Comparison of ENCODE assay signal across 8 cellular contexts in the genomic region with DNA sequence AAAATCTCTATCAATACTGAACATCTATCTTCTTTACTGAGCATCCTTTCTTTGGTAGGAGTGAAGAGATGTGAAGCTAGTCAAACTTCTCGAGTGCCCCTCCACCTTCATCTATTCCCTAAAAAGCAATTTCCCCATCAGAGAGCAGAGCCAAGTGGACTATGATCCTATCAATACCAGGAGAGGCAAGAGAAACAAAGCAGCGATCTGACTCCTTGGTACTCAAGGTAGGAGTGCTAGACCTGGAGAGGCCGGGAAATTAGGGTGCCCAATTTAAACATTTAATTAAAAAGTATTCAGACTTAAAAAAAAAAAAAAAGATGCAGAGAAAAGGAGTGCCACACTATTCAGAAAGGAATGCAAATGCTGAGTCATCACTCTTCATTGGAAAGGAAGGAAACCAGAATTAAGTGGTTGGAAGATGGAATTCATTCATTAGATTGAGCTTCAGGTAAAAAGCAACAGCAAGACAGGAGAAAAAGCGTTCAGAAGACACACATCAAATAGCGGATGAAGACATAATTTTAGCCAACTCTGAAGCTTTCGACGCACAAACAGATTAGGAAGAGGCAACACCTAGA. TPM values are rescaled to one million over a fixed set of nuclear protein-coding genes. Genes with fewer than 3 reads are reported as not detected.
DNase-seq lines count a peak whose midpoint lies in the region; ATAC-seq and TF ChIP-seq lines count a peak whose summit lies in the region.

No MANE protein-coding gene starts in this region.

- BruUV-seq in PC-9 (replicated peaks; lab: Mats Ljungman, UMichigan) = no TSS peak

- peaks cover 36% of the 10 kb centered on the region for H3K4me1 ChIP-seq in PC-9 (replicated peaks; ENCODE audit: insufficient read depth)

- TF ChIP-seq CTCF in PC-9 (conservative IDR thresholded peaks at IDR 0.05) = no peak
- TF ChIP-seq CTCF in osteocyte (IDR thresholded peaks at IDR 0.05) = no peak

- H3K27ac ChIP-seq in PC-9 = peak overlapping the region; percentile 92
- H3K27ac ChIP-seq in epithelial cell of prostate = peak overlapping the region; percentile 94

- H3K27ac Mint-ChIP-seq in osteocyte (ENCODE audit: unreplicated experiment) = peak overlapping the region; percentile 99

- CTCF ChIA-PET in PC-9 (lab: Charles Lee) = interaction anchor here (0.7 kb wide), 1 partner anchor 10 kb away, joined by 3 read pairs; no protein-coding TSS in a partner anchor

- POLR2A ChIA-PET in PC-9 (lab: Charles Lee; ENCODE audit: unreplicated experiment) = interaction anchor here (0.6 to 0.7 kb wide), 2 partner anchors 39 to 264 kb away, joined by 8 to 9 read pairs; no protein-coding TSS in a partner anchor

- no peak overlapping the region for H2AFZ ChIP-seq in PC-9

- H3K36me3 ChIP-seq in PC-9 (ENCODE audit: low read depth) = peaks cover 8% of the 10 kb centered on the region; the same call in 1 of the 2 replicates

- H3K9me3 Mint-ChIP-seq in osteocyte (ENCODE audit: unreplicated experiment) = peaks cover 4% of the 10 kb centered on the region

- peak overlapping the region; percentile 97 for H3K4me3 Mint-ChIP-seq in osteocyte (ENCODE audit: unreplicated experiment)

- intact Hi-C loops in PC-9 (cut with micrococcal nuclease; ENCODE audit: unreplicated experiment) = no loop called here

- no peaks in the 10 kb centered on the region for H3F3A ChIP-seq in PC-9 (ENCODE audit: insufficient read depth, low read depth)

- peaks cover 7% of the 10 kb centered on the region for H3K36me3 Mint-ChIP-seq in osteocyte (ENCODE audit: unreplicated experiment)

- peaks cover 50% of the 10 kb centered on the region for H3K4me1 Mint-ChIP-seq in osteocyte (ENCODE audit: unreplicated experiment)

- no peaks in the 10 kb centered on the region for H3K27me3 ChIP-seq in PC-9 (ENCODE audit: insufficient read depth, low read depth)

- ATAC-seq in HG03045 (IDR thresholded peaks at IDR 0.05; ENCODE audit: unreplicated experiment) (no peak), GM21390 (IDR thresholded peaks at IDR 0.05; ENCODE audit: unreplicated experiment) (no peak), HG02970 (IDR thresholded peaks at IDR 0.05; ENCODE audit: low FRiP score, unreplicated experiment) (no peak)

- peaks cover 36% of the 10 kb centered on the region for H4K20me1 ChIP-seq in PC-9 (ENCODE audit: insufficient read depth)

- DNase-seq in GM03348 (ENCODE audit: low spot score) = peak; percentile 35
- DNase-seq in PC-9 = peak in 1 of 2 experiments; percentile 38
- DNase-seq in epithelial cell of prostate (ENCODE audit: low read depth, low spot score) = no peak
- no peak for DNase-seq in osteocyte (ENCODE audit: extremely low spot score, unreplicated experiment)
- DNase-seq in cortex of kidney (lab: John Stamatoyannopoulos, UW) = no peak

- H3K9me3 ChIP-seq in PC-9 (ENCODE audit: insufficient read depth, low read depth) = no peaks in the 10 kb centered on the region

- H3K79me2 ChIP-seq in PC-9 (ENCODE audit: low read depth) = peaks cover 60% of the 10 kb centered on the region

- peak overlapping the region; percentile 79 for H3K4me3 ChIP-seq in PC-9

- peak overlapping the region; percentile 98 for H3K4me2 ChIP-seq in PC-9

- H3K9me2 ChIP-seq in PC-9 (ENCODE audit: insufficient read depth) = no peaks in the 10 kb centered on the region

- no peaks in the 10 kb centered on the region for H3K27me3 Mint-ChIP-seq in osteocyte (ENCODE audit: unreplicated experiment)

RNA-seq across cellular contexts. Expression of a gene that starts 1.5 kb away (rescaled TPM):
- total RNA-seq in PC-9 (2021) = 81.4 and 94.1 TPM in 2 replicates
- total RNA-seq in osteocyte = 125 and 133 TPM in 2 replicates

RNA-seq across cellular contexts. Expression of a gene that starts 52.7 kb away (rescaled TPM):
- total RNA-seq in PC-9 (2021) = 44.5 and 46.0 TPM in 2 replicates
- total RNA-seq in osteocyte = 19.0 and 23.3 TPM in 2 replicates

RNA-seq across cellular contexts. Expression of a gene that starts 56.0 kb away (rescaled TPM):
- 62.7 and 75.7 TPM in 2 replicates for total RNA-seq in PC-9 (2021)
- total RNA-seq in osteocyte = 40.1 and 41.0 TPM in 2 replicates
